1 cellular context compared by ENCODE assay signal in genomic region chr7:6886198-6886597, GRCh38.
TF ChIP-seq lines count a peak whose summit lies in the region.

No MANE protein-coding gene starts in this region.

TF ChIP-seq in HepG2, 621 proteins besides CTCF, POLR2A, EP300 and RAD21 (continued from another document):
- TF ChIP-seq ZNF18 (CRISPR knock-in tag; IDR thresholded peaks at IDR 0.05; ENCODE audit: insufficient replicate concordance) (peak; percentile 97), ZNF784 (CRISPR knock-in tag; IDR thresholded peaks at IDR 0.05; ENCODE audit: borderline replicate concordance) (no peak)
